Comparison of ENCODE assay signal across 8 cellular contexts in the genomic region with DNA sequence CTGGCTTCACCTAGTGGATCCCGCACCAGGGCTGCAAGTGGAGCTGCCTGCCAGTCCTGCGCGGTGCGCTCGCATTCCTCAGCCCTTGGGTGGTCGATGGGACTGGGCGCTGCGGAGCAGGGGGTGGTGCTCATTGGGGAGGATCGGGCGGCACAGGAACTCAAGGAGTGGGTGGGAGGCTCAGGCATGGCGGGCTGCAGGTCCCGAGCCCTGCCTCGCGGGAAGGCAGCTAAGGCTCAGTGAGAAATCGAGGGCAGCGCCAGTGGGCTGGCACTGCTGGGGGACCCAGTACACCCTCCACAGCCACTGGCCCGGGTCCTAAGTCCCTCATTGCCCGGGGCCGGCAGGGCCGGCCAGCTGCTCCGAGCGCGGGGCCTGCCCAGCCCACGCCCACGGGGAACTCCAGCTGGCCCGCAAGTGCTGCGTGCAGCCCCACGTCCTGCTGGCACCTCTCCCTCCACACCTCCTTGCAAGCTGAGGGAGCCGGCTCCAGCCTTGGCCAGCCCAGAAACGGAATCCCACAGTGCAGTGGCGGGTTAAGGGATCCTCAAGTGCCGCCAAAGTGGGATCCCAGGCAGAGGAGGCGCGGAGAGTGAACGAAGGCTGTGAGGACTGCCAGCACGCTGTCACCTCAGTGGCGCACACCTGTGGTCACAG.
"Had no signal": no experiment of that assay in that cellular context is flagged by ENCODE, and none has a peak within 500 bp of the region (broad histone marks: within the 10 kb centered on the region; RNA-seq: fewer than 3 reads in every experiment).

No MANE protein-coding gene starts in this region.

- DNase-seq: GDM1, GF-D8 had no signal

- FAIRE-seq: G401.6, GM12878, GM12891, GM12892, GM18507, GM19239 had no signal

- H3K4me3 ChIP-seq: GM12878 had no signal

- ATAC-seq: GM12878 had no signal
